In genomic region chr1:27527857-27528700, GRCh38 we compare ENCODE assay signal across 8 cellular contexts. TPM values are rescaled to one million over a fixed set of nuclear protein-coding genes. Genes with fewer than 3 reads are reported as not detected.
DNase-seq lines count a peak whose midpoint lies in the region; ATAC-seq and TF ChIP-seq lines count a peak whose summit lies in the region.

No MANE protein-coding gene starts in this region.

- H3K9me2 ChIP-seq in DOHH2 (replicated peaks; ENCODE audit: control insufficient read depth, low read length): no peaks in the 10 kb centered on the region

- H3K4me2 ChIP-seq in DOHH2 (ENCODE audit: low read length): peak overlapping the region; percentile 82

- peak overlapping the region; percentile 79; the same call in 1 of the 2 replicates for H3K27ac ChIP-seq in DOHH2 (ENCODE audit: low read depth, low read length)
- H3K27ac ChIP-seq in substantia nigra (ENCODE audit: low read depth, low read length, poor library complexity, severe bottlenecking): peak overlapping the region; percentile 75

- peaks cover 2% of the 10 kb centered on the region; the same call in 1 of the 2 replicates for H3K27me3 ChIP-seq in DOHH2 (ENCODE audit: control insufficient read depth, low read length)
- H3K27me3 ChIP-seq in mononuclear cell (ENCODE audit: insufficient read depth, low read length): no peaks in the 10 kb centered on the region

- H3K9me3 ChIP-seq in DOHH2 (ENCODE audit: control insufficient read depth, insufficient read depth, low read length): no peaks in the 10 kb centered on the region
- H3K9me3 ChIP-seq in mononuclear cell (ENCODE audit: low read depth, low read length): no peaks in the 10 kb centered on the region

- H3K36me3 ChIP-seq in DOHH2 (ENCODE audit: control insufficient read depth, low read length): no peaks in the 10 kb centered on the region

- H3K79me2 ChIP-seq in DOHH2 (ENCODE audit: control insufficient read depth, low read length): peaks cover 9% of the 10 kb centered on the region

- H3F3A ChIP-seq in DOHH2 (ENCODE audit: control insufficient read depth, insufficient read depth): peaks cover 28% of the 10 kb centered on the region

- no peak for ATAC-seq in GM18861 (IDR thresholded peaks at IDR 0.05; ENCODE audit: unreplicated experiment)

- H3K4me3 ChIP-seq in DOHH2 (ENCODE audit: low read length) (peak overlapping the region; percentile 74), mononuclear cell (ENCODE audit: low read length) (peak overlapping the region; percentile 16)

- no peak for TF ChIP-seq CTCF in DOHH2 (IDR thresholded peaks at IDR 0.05; ENCODE audit: low read depth, low read length, poor library complexity, severe bottlenecking)

- no peaks in the 10 kb centered on the region for H4K20me1 ChIP-seq in DOHH2 (ENCODE audit: control insufficient read depth, insufficient read depth, low read depth, low read length)

- H3K4me1 ChIP-seq in DOHH2 (ENCODE audit: control insufficient read depth, low read length) (peaks cover 74% of the 10 kb centered on the region), mononuclear cell (ENCODE audit: insufficient read depth, low read length) (peaks cover 56% of the 10 kb centered on the region)

- DNase-seq in NCI-H1930 (lab: John Stamatoyannopoulos, UW) (peak; percentile 84 to 85), substantia nigra (lab: John Stamatoyannopoulos, UW) (peak in 34 of 49 donors; percentile 12 to 85 (median 44)), AG20443 (ENCODE audit: low spot score) (no peak)
- DNase-seq in activated CD4-positive, alpha-beta T cell treated with anti-CD3 and anti-CD28 coated beads, Interleukin-2, amount 50 U/mL, for 48 hours: peak; percentile 43 to 48
- DNase-seq in effector CD4-positive, alpha-beta T cell: peak; percentile 27

RNA-seq across cellular contexts. Expression of gene WASF2, which starts 38.1 kb away (rescaled TPM):
- 29.4 TPM for total RNA-seq in mononuclear cell
